ENCODE assay signal across 8 cellular contexts in the genomic region with DNA sequence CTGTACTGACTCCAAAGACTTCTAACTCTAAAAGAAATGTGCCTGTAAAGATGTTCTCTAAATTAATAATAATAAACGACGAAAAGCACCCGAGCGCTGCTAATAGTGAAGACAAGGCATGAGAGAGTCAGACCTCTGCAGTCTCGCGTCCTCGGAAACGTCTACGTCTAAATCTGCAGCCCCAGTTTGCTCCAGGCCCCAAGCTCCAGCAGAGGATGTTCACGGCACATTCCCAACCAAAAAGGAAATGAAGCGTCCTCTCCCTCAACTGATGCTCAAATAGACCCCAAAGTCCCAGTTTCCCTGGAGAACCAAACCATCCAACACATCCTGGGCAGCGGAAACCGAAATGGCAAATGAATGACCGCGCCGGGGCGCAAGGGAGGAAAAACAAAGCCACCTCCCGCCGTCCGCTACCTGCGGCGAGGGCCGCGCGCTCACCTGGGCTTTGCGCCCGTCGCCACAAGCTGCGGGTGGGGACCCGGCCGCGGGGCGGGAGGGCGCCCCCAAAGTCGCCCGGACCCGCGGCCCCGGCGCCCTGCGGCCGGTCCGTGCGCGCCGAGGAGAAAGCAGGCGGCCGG. TPM values are rescaled to one million over a fixed set of nuclear protein-coding genes. Genes with fewer than 3 reads are reported as not detected.
DNase-seq lines count a peak whose midpoint lies in the region; ATAC-seq and TF ChIP-seq lines count a peak whose summit lies in the region.

No MANE protein-coding gene starts in this region.

- H3K9me3 ChIP-seq in OCI-LY1 (ENCODE audit: low read length), result no peaks in the 10 kb centered on the region
- no peaks in the 10 kb centered on the region for H3K9me3 ChIP-seq in colonic mucosa
- H3K9me3 ChIP-seq in right lobe of liver, result no peaks in the 10 kb centered on the region
- no peaks in the 10 kb centered on the region for H3K9me3 ChIP-seq in thymus (ENCODE audit: control insufficient read depth)

- no peak overlapping the region for H3K27ac ChIP-seq in OCI-LY1 (ENCODE audit: low read depth, low read length, poor library complexity, severe bottlenecking)
- no peak overlapping the region for H3K27ac ChIP-seq in colonic mucosa
- peak overlapping the region in 1 of 3 donors; percentile 72 for H3K27ac ChIP-seq in right lobe of liver
- no peak overlapping the region for H3K27ac ChIP-seq in thymus (ENCODE audit: low read depth)

- no peaks in the 10 kb centered on the region for H3K79me2 ChIP-seq in OCI-LY1 (ENCODE audit: insufficient read depth, low read length)

- peak; percentile 35 for TF ChIP-seq CTCF in GM13976 (IDR thresholded peaks at IDR 0.05; ENCODE audit: borderline replicate concordance, control extremely low read depth, extremely low read depth, insufficient read depth, missing control alignments)
- TF ChIP-seq CTCF in OCI-LY1 (IDR thresholded peaks at IDR 0.05; ENCODE audit: low read length), result no peak
- TF ChIP-seq CTCF in colonic mucosa (IDR thresholded peaks at IDR 0.05), result no peak
- TF ChIP-seq CTCF in right lobe of liver (IDR thresholded peaks at IDR 0.05), result peak in 2 of 4 donors; percentile 15 to 28

- DNase-seq in 8988T, result peak; percentile 30
- DNase-seq in GM13976 (ENCODE audit: low spot score), result peak; percentile 32
- peak; percentile 20 for DNase-seq in colonic mucosa
- peak; percentile 56 to 69 (median 59) for DNase-seq in right lobe of liver
- no peak for DNase-seq in middle frontal gyrus (ENCODE audit: extremely low spot score, low spot score)

- H3K4me1 ChIP-seq in OCI-LY1 (ENCODE audit: insufficient read depth, low read length, severe bottlenecking), result no peaks in the 10 kb centered on the region
- no peaks in the 10 kb centered on the region for H3K4me1 ChIP-seq in colonic mucosa
- peaks cover 0 to 9% (median 0%) of the 10 kb centered on the region in 4 donors for H3K4me1 ChIP-seq in right lobe of liver
- H3K4me1 ChIP-seq in thymus (ENCODE audit: control insufficient read depth, insufficient read depth, low read length), result peaks cover 8% of the 10 kb centered on the region

- TF ChIP-seq POLR2A in right lobe of liver (IDR thresholded peaks at IDR 0.05), result no peak

- no peak overlapping the region for H3K9ac ChIP-seq in OCI-LY1 (ENCODE audit: low read length)
- H3K9ac ChIP-seq in colonic mucosa (ENCODE audit: low read depth in 2 of 2, low read length in 2 of 2), result no peak overlapping the region

- no peaks in the 10 kb centered on the region for H4K20me1 ChIP-seq in OCI-LY1 (ENCODE audit: insufficient read depth, low read length)

- in situ Hi-C loops in GM13976 (cut with MboI; ENCODE audit: low sequenced_read_pairs, unreplicated experiment), result no loop called here

- peak overlapping the region; percentile 58 for H3K4me3 ChIP-seq in OCI-LY1 (ENCODE audit: low read depth, low read length, poor library complexity, severe bottlenecking)
- H3K4me3 ChIP-seq in colonic mucosa, result peak overlapping the region; percentile 45
- H3K4me3 ChIP-seq in right lobe of liver, result peak overlapping the region; percentile 59 to 79 (median 72)
- peak overlapping the region; percentile 52 for H3K4me3 ChIP-seq in thymus (ENCODE audit: low read length)

- no peak overlapping the region for H2AFZ ChIP-seq in OCI-LY1 (ENCODE audit: low read length)

- intact Hi-C loops in colonic mucosa (cut with DNase I), result no loop called here
- intact Hi-C loops in right lobe of liver (cut with DNase I), result no loop called here

- H3K36me3 ChIP-seq in OCI-LY1 (ENCODE audit: insufficient read depth, low read length) (no peaks in the 10 kb centered on the region), colonic mucosa (no peaks in the 10 kb centered on the region), right lobe of liver (no peaks in the 10 kb centered on the region), thymus (ENCODE audit: control insufficient read depth, insufficient read depth) (no peaks in the 10 kb centered on the region)

- ATAC-seq in HG03139 (IDR thresholded peaks at IDR 0.05; ENCODE audit: unreplicated experiment) (peak; percentile 40), right lobe of liver (peak; percentile 70 to 73 (median 72))

- WGBS in right lobe of liver (ENCODE audit: insufficient coverage, low coverage, low lambda C conversion rate, missing lambda C conversion rate), result under 1% methylated on average over 13 of the region's 48 CpGs
- WGBS in thymus, result under 1% methylated on average over 48 of the region's 48 CpGs

- no peaks in the 10 kb centered on the region for H3K9me2 ChIP-seq in OCI-LY1 (ENCODE audit: low read depth, low read length)

- peak overlapping the region; percentile 66 for H3K4me2 ChIP-seq in OCI-LY1 (ENCODE audit: low read length)

- no peaks in the 10 kb centered on the region for H3K27me3 ChIP-seq in OCI-LY1 (ENCODE audit: insufficient read depth, low read length)
- H3K27me3 ChIP-seq in colonic mucosa, result peaks cover 30% of the 10 kb centered on the region
- no peaks in the 10 kb centered on the region for H3K27me3 ChIP-seq in right lobe of liver
- peaks cover 41% of the 10 kb centered on the region for H3K27me3 ChIP-seq in thymus (ENCODE audit: control insufficient read depth, insufficient read depth)

- H3F3A ChIP-seq in OCI-LY1 (ENCODE audit: insufficient read depth, low read length), result no peaks in the 10 kb centered on the region

RNA-seq across cellular contexts. Expression of gene HECW2, which starts 0.9 kb away (rescaled TPM):
- total RNA-seq in colonic mucosa, result 1 to 10 TPM; 1.7 to 1.9 TPM
- 10 to 100 TPM in 1 of 6 experiments, 1 to 10 TPM in 5; 3.3 to 10.7 (median 6.6) TPM for total RNA-seq in right lobe of liver
- polyA plus RNA-seq in thymus, result 0.89 TPM

RNA-seq across cellular contexts. Expression of gene CCDC150, which starts 47.1 kb away (rescaled TPM):
- total RNA-seq in colonic mucosa (10 to 100 TPM in 1 of 2 donors, 1 to 10 TPM in 1; 3.8 to 10.3 TPM), right lobe of liver (1 to 10 TPM in 5 of 6 experiments, under 1 TPM in 1; 0.98 to 4.1 (median 1.9) TPM)
- 3.0 TPM for polyA plus RNA-seq in thymus
